In genomic region chr18:78977627-78978271, GRCh38 we compare ENCODE assay signal across 15 cellular contexts. TPM values are rescaled to one million over a fixed set of nuclear protein-coding genes. Genes with fewer than 3 reads are reported as not detected.
DNase-seq lines count a peak whose midpoint lies in the region; ATAC-seq, FAIRE-seq and TF ChIP-seq lines count a peak whose summit lies in the region.
"Had no signal": no experiment of that assay in that cellular context is flagged by ENCODE, and none has a peak within 500 bp of the region (broad histone marks: within the 10 kb centered on the region; RNA-seq: fewer than 3 reads in every experiment).

No MANE protein-coding gene starts in this region.

- H3K4me2 ChIP-seq in astrocyte (ENCODE audit: low read length), result peak overlapping the region; percentile 73
- H3K4me2 ChIP-seq in mesendoderm (ENCODE audit: low read length), result peak overlapping the region; percentile 31

- H3K79me1 ChIP-seq in mesendoderm (ENCODE audit: low read length), result no peaks in the 10 kb centered on the region

- FAIRE-seq in astrocyte (lab: Jason Lieb, UNC), result no peak

- no peak overlapping the region for H4K5ac ChIP-seq in mesendoderm (ENCODE audit: low read length)

- H3K4me1 Mint-ChIP-seq in stimulated activated naive CD8-positive, alpha-beta T cell treated with anti-CD3 and anti-CD28 coated beads, Interleukin-15, amount 100 ng/mL, for 72 hours, result peaks cover 27% of the 10 kb centered on the region
- H3K4me1 Mint-ChIP-seq in astrocyte (ENCODE audit: low read depth, unreplicated experiment), result peaks cover 1% of the 10 kb centered on the region

- no peaks in the 10 kb centered on the region for H3K9me3 Mint-ChIP-seq in stimulated activated naive CD8-positive, alpha-beta T cell treated with anti-CD3 and anti-CD28 coated beads, Interleukin-15, amount 100 ng/mL, for 72 hours
- peaks cover 20% of the 10 kb centered on the region for H3K9me3 Mint-ChIP-seq in astrocyte (ENCODE audit: unreplicated experiment)

- H2BK5ac ChIP-seq in mesendoderm (ENCODE audit: low read length), result no peak overlapping the region

- H3K9me3 ChIP-seq in astrocyte (ENCODE audit: insufficient read depth, low read depth, low read length), result no peaks in the 10 kb centered on the region
- H3K9me3 ChIP-seq: esophagus squamous epithelium had no signal

- H3K9ac ChIP-seq in astrocyte (ENCODE audit: low read length) (no peak overlapping the region), mesendoderm (ENCODE audit: low read length) (no peak overlapping the region)

- no peak for ATAC-seq in stimulated activated naive CD8-positive, alpha-beta T cell treated with anti-CD3 and anti-CD28 coated beads, Interleukin-15, Interleukin-2, amounts not matched to agents 100 U/mL and 50 U/mL, for 24 hours
- no peak for ATAC-seq in stimulated activated naive CD8-positive, alpha-beta T cell treated with anti-CD3 and anti-CD28 coated beads, Interleukin-15, amount 100 ng/mL, for 72 hours

- H3K27ac ChIP-seq in astrocyte (ENCODE audit: low read depth, low read length), result no peak overlapping the region
- H3K27ac ChIP-seq in mesendoderm (ENCODE audit: low read depth, low read length), result no peak overlapping the region
- H3K27ac ChIP-seq: esophagus squamous epithelium had no signal

- H3K56ac ChIP-seq in mesendoderm (ENCODE audit: low read length), result peak overlapping the region; percentile 37

- no peak overlapping the region for H2BK120ac ChIP-seq in mesendoderm (ENCODE audit: low read depth, low read length)

- H3K18ac ChIP-seq in mesendoderm (ENCODE audit: low read length), result peak overlapping the region; percentile 43

- H3K4me3 ChIP-seq in astrocyte (ENCODE audit: insufficient read depth, low read depth, low read length) (no peak overlapping the region), mesendoderm (ENCODE audit: low read length) (no peak overlapping the region)

- no peak overlapping the region for H4K8ac ChIP-seq in mesendoderm (ENCODE audit: low read depth, low read length)

- no peak overlapping the region for H2BK15ac ChIP-seq in mesendoderm (replicated peaks; ENCODE audit: low read depth)

- H4K20me1 ChIP-seq in astrocyte (ENCODE audit: insufficient read depth, low read length), result no peaks in the 10 kb centered on the region

- H3K27me3 ChIP-seq in astrocyte (ENCODE audit: insufficient read depth, low read length) (peaks cover 55% of the 10 kb centered on the region), mesendoderm (ENCODE audit: insufficient read depth, low read length, poor library complexity) (peaks cover 39% of the 10 kb centered on the region)

- H3K4me1 ChIP-seq in astrocyte (ENCODE audit: insufficient read depth, low read length) (no peaks in the 10 kb centered on the region), mesendoderm (ENCODE audit: control insufficient read depth, low read depth, low read length) (peaks cover 4% of the 10 kb centered on the region)

- H3K4ac ChIP-seq in mesendoderm (ENCODE audit: low read depth, low read length), result no peak overlapping the region

- no CpG with 5 or more reads among the region's 33 CpGs for WGBS in mesendoderm (ENCODE audit: extremely low coverage, insufficient coverage, low lambda C conversion rate)

- H3K27me3 Mint-ChIP-seq in stimulated activated naive CD8-positive, alpha-beta T cell treated with anti-CD3 and anti-CD28 coated beads, Interleukin-15, amount 100 ng/mL, for 72 hours, result peaks cover 80% of the 10 kb centered on the region
- H3K27me3 Mint-ChIP-seq in astrocyte (ENCODE audit: low read depth, unreplicated experiment), result peaks cover 41% of the 10 kb centered on the region

- no peak overlapping the region for H3K27ac Mint-ChIP-seq in stimulated activated naive CD8-positive, alpha-beta T cell treated with anti-CD3 and anti-CD28 coated beads, Interleukin-15, amount 100 ng/mL, for 72 hours
- H3K27ac Mint-ChIP-seq in astrocyte (ENCODE audit: unreplicated experiment), result peak overlapping the region; percentile 69

- H3K79me2 ChIP-seq in astrocyte (ENCODE audit: insufficient read depth, low read length), result peaks cover 19% of the 10 kb centered on the region
- peaks cover 20% of the 10 kb centered on the region for H3K79me2 ChIP-seq in mesendoderm (ENCODE audit: control insufficient read depth, insufficient read depth, low read length)

- no peak overlapping the region for H2AK5ac ChIP-seq in mesendoderm (ENCODE audit: low read length)

- H3K23ac ChIP-seq in mesendoderm (ENCODE audit: low read length), result no peak overlapping the region

- DNase-seq in stimulated activated naive CD8-positive, alpha-beta T cell treated with anti-CD3 and anti-CD28 coated beads, Interleukin-15, Interleukin-2, amounts not matched to agents 100 U/mL and 50 U/mL, for 24 hours, result peak; percentile 6
- no peak for DNase-seq in stimulated activated naive CD8-positive, alpha-beta T cell treated with anti-CD3 and anti-CD28 coated beads, Interleukin-15, amount 100 ng/mL, for 72 hours
- DNase-seq in astrocyte (ENCODE audit: low read depth) (no peak), mesendoderm (peak; percentile 64), NCI-H446 treated with DMSO at 0.1 percent for 48 hours (lab: John Stamatoyannopoulos, UW) (no peak), DMS79 (lab: John Stamatoyannopoulos, UW) (no peak), GM19240 (ENCODE audit: insufficient read length, low spot score) (no peak), GDM1 (lab: John Stamatoyannopoulos, UW) (no peak)
- DNase-seq: activated CD4-positive, alpha-beta T cell treated with anti-CD3 and anti-CD28 coated beads for 1 hour; activated naive CD4-positive, alpha-beta T cell treated with Interleukin-2 at 50 U/mL for 16 hours; EL; esophagus squamous epithelium; GOT3; stimulated activated CD4-positive, alpha-beta T cell treated with anti-CD3 and anti-CD28 coated beads, Interleukin-2, amount 100 ng/mL, for 24 hours had no signal

- TF ChIP-seq CTCF in astrocyte (IDR thresholded peaks at IDR 0.05; ENCODE audit: insufficient read depth, low read depth, low read length), result no peak

- H3K36me3 Mint-ChIP-seq in astrocyte (ENCODE audit: low read depth, unreplicated experiment), result peaks cover 4% of the 10 kb centered on the region

- H3K36me3 ChIP-seq in astrocyte (ENCODE audit: insufficient read depth, low read length) (no peaks in the 10 kb centered on the region), mesendoderm (ENCODE audit: control insufficient read depth, insufficient read depth, low read length) (no peaks in the 10 kb centered on the region)
- H3K36me3 ChIP-seq: esophagus squamous epithelium had no signal

- H3K4me3 Mint-ChIP-seq in stimulated activated naive CD8-positive, alpha-beta T cell treated with anti-CD3 and anti-CD28 coated beads, Interleukin-15, amount 100 ng/mL, for 72 hours, result peak overlapping the region in 1 of 2 donors; percentile 50
- peak overlapping the region; percentile 78 for H3K4me3 Mint-ChIP-seq in astrocyte (ENCODE audit: unreplicated experiment)

- no peak overlapping the region for H2AFZ ChIP-seq in astrocyte (ENCODE audit: low read depth, low read length)

RNA-seq across cellular contexts. Expression of gene SALL3, which starts 1.9 kb away (rescaled TPM):
- 6.8 and 7.7 TPM in 2 replicates for total RNA-seq in astrocyte
- polyA plus RNA-seq in mesendoderm (2013, experiment 1 of 2), result 25.9 TPM
- polyA plus RNA-seq in mesendoderm (2013, experiment 2 of 2), result 27.2 TPM
- total RNA-seq: chondrocyte, esophagus squamous epithelium had no signal

Comparison
In these comparisons a context has a peak if more than half of its experiments do, and no peak if none do; other contexts are left out.
1. DNase-seq: peak in stimulated activated naive CD8-positive, alpha-beta T cell treated with anti-CD3 and anti-CD28 coated beads, Interleukin-15, Interleukin-2, amounts not matched to agents 100 U/mL and 50 U/mL, for 24 hours (single experiment) and mesendoderm (single experiment); none in stimulated activated naive CD8-positive, alpha-beta T cell treated with anti-CD3 and anti-CD28 coated beads, Interleukin-15, amount 100 ng/mL, for 72 hours (0 of 2), astrocyte (single experiment), NCI-H446 treated with DMSO at 0.1 percent for 48 hours (single experiment), DMS79 (single experiment), GM19240 (single experiment) and GDM1 (single experiment).